In the genomic region with DNA sequence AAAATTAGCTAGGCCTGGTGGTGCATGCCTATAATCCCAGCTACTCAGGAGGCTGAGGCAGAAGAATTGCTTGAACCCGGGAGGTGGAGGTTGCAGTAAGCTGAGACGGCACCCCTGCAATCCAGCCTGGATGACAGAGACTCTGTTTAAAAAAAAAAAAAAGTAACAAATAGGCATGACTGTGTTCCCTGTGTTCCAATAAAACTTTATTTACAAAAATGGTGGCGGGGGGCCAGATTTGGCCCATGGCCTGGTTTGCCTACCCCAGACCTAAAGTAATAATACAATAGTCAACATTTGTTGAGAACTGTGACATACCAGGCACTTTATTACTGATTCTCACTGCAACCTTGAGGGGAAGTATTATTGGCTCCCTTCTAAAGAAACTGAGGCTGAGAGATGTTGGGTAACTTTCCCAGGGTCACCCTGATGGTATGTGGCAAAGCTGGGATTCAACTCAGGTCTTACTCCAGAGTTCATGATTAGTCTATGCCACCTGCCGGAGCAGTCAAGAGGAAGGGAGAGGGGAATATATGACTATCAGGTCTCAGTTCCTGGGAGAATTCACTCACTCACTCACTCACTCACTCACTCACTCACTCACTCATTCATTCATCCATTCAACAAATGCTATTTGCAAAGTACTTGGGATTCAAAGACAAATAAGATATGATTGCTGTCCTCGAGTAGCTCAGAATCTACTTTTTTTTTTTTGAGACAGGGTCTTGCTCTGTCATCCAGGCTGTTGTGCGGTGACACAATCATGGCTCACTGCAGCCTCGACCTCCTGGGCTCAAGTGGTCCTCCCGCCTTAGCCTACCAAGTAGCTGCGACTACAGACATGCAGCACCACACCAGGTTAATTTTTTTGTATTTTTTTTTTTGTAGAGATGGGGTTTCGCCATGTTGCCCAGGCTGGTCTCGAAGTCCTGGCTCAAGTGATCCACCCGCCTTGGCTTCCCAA, we compare ENCODE assay signal across 1 cellular context.
TF ChIP-seq lines count a peak whose summit lies in the region.

No MANE protein-coding gene starts in this region.

TF ChIP-seq in H1, 55 proteins besides CTCF, POLR2A, EP300 and RAD21:
- peak; percentile 63; the same call in 1 of the 2 replicates for TF ChIP-seq POLR2AphosphoS5 (IDR thresholded peaks at IDR 0.05; ENCODE audit: low read depth, low read length)
- TF ChIP-seq TAF1 (IDR thresholded peaks at IDR 0.05; ENCODE audit: low read depth, low read length): no peak
